Comparison of ENCODE assay signal across 9 cellular contexts in genomic region chr3:146214493-146214892, GRCh38. TPM values are rescaled to one million over a fixed set of nuclear protein-coding genes. Genes with fewer than 3 reads are reported as not detected.
"Had no signal": no experiment of that assay in that cellular context is flagged by ENCODE, and none has a peak within 500 bp of the region (broad histone marks: within the 10 kb centered on the region; RNA-seq: fewer than 3 reads in every experiment).

No MANE protein-coding gene starts in this region.

- H3K4me1 Mint-ChIP-seq: IgD-negative memory B cell had no signal

- H3K27me3 Mint-ChIP-seq: IgD-negative memory B cell had no signal

- H3K4me3 Mint-ChIP-seq: IgD-negative memory B cell had no signal

- H3K27ac ChIP-seq: GM23248, HL-60 had no signal

- H2AFZ ChIP-seq: GM23248 had no signal

- H3K36me3 ChIP-seq: HAP-1 had no signal

- H3K9me3 Mint-ChIP-seq: IgD-negative memory B cell had no signal

- ATAC-seq: HCT116, HepG2 had no signal

- H3K4me3 ChIP-seq: GM23248, HAP-1 had no signal

- H3K27ac Mint-ChIP-seq: IgD-negative memory B cell had no signal

- H3K9ac ChIP-seq: GM23248 had no signal

- H3K36me3 Mint-ChIP-seq: IgD-negative memory B cell had no signal

- H3K9me3 ChIP-seq: HAP-1 had no signal

- DNase-seq: GM23248, GOT3, H7, KBM-7 had no signal

RNA-seq across cellular contexts. Expression of gene PLSCR4, which starts 36.4 kb away (rescaled TPM):
- polyA plus RNA-seq: IgD-negative memory B cell had no signal

RNA-seq across cellular contexts. Expression of gene PLOD2, which starts 53.5 kb away (rescaled TPM):
- polyA plus RNA-seq: IgD-negative memory B cell had no signal
